Comparison of ENCODE assay signal across 38 cellular contexts in the genomic region with DNA sequence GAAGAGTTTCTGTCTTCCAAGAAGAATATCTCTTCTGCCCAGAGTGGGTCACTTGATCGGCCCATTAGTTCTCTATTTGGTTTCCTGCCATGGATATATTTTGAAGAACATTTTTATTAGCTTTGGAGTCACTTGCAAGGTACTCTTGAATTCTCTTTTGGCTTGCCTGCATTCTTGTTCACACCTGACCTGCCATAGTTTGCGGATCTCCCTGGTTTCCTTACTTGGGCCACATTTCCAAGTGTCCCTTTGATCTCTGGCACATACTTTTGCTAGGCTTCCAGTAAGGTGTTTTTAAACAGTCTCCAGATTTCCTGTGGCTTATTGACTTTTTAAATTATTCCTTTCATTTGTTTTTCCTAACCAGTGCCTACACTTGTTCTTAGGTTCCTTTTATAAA.
"Had no signal": no experiment of that assay in that cellular context is flagged by ENCODE, and none has a peak within 500 bp of the region (broad histone marks: within the 10 kb centered on the region; RNA-seq: fewer than 3 reads in every experiment).

No MANE protein-coding gene starts in this region.

- H3K36me3 ChIP-seq: ascending aorta, cardiac muscle cell, WERI-Rb-1 had no signal

- H3K4me3 Mint-ChIP-seq: activated CD4-positive, alpha-beta memory T cell treated with anti-CD3 and anti-CD28 coated beads, Interleukin-2, amount 10 ng/mL, durations not matched to agents 7 days and 5 days; activated CD4-positive, alpha-beta T cell treated with anti-CD3 and anti-CD28 coated beads for 36 hours; activated CD4-positive, alpha-beta T cell treated with anti-CD3 and anti-CD28 coated beads, Interleukin-2, amount 10 ng/mL, durations not matched to agents 7 days and 5 days; activated CD8-positive, alpha-beta memory T cell treated with anti-CD3 and anti-CD28 coated beads, Interleukin-2, amount 10 ng/mL, durations not matched to agents 7 days and 5 days; activated CD8-positive, alpha-beta T cell treated with anti-CD3 and anti-CD28 coated beads, Interleukin-2, amount 10 ng/mL, durations not matched to agents 7 days and 5 days; activated naive CD4-positive, alpha-beta T cell treated with anti-CD3 and anti-CD28 coated beads, Interleukin-2, amount 10 ng/mL, durations not matched to agents 7 days and 5 days; activated naive CD4-positive, alpha-beta T cell treated with anti-CD3 and anti-CD28 coated beads, Interleukin-2, amount 50 U/mL, for 24 hours; activated naive CD8-positive, alpha-beta T cell; activated naive CD8-positive, alpha-beta T cell treated with anti-CD3 and anti-CD28 coated beads, Interleukin-2, amount 10 ng/mL, durations not matched to agents 7 days and 5 days; activated naive CD8-positive, alpha-beta T cell treated with anti-CD3 and anti-CD28 coated beads, Interleukin-2, amount 50 U/mL, for 24 hours; activated T-cell treated with anti-CD3 and anti-CD28 coated beads, Interleukin-2, amount 50 U/mL, for 24 hours; brain; central memory CD8-positive, alpha-beta T cell; T-helper 1 cell treated with Interleukin-12 subunit alpha and Interleukin-12 subunit beta and Interleukin-4 antibody, amounts not matched to agents 30 μg/mL and 1 μg/mL, for 36 hours; T-helper 2 cell treated with Interferon-gamma antibody and Interleukin-4, amounts not matched to agents 5 μg/mL and 100 μg/mL, for 36 hours; WTC11 had no signal

- H3K4me1 Mint-ChIP-seq: activated CD4-positive, alpha-beta memory T cell treated with anti-CD3 and anti-CD28 coated beads, Interleukin-2, amount 10 ng/mL, durations not matched to agents 7 days and 5 days; activated CD4-positive, alpha-beta T cell treated with anti-CD3 and anti-CD28 coated beads, Interleukin-2, amount 10 ng/mL, durations not matched to agents 7 days and 5 days; activated CD8-positive, alpha-beta memory T cell treated with anti-CD3 and anti-CD28 coated beads, Interleukin-2, amount 10 ng/mL, durations not matched to agents 7 days and 5 days; activated naive CD4-positive, alpha-beta T cell treated with anti-CD3 and anti-CD28 coated beads, Interleukin-2, amount 10 ng/mL, durations not matched to agents 7 days and 5 days; activated naive CD4-positive, alpha-beta T cell treated with anti-CD3 and anti-CD28 coated beads, Interleukin-2, amount 50 U/mL, for 24 hours; activated naive CD8-positive, alpha-beta T cell treated with anti-CD3 and anti-CD28 coated beads, Interleukin-2, amount 10 ng/mL, durations not matched to agents 7 days and 5 days; activated naive CD8-positive, alpha-beta T cell treated with anti-CD3 and anti-CD28 coated beads, Interleukin-2, amount 50 U/mL, for 24 hours; central memory CD8-positive, alpha-beta T cell had no signal

- H3K27ac ChIP-seq: ascending aorta, cardiac muscle cell, WERI-Rb-1 had no signal

- H3K4me3 ChIP-seq: ascending aorta, cardiac muscle cell had no signal

- H3K27ac Mint-ChIP-seq: activated CD4-positive, alpha-beta memory T cell treated with anti-CD3 and anti-CD28 coated beads, Interleukin-2, amount 10 ng/mL, durations not matched to agents 7 days and 5 days; activated CD4-positive, alpha-beta T cell treated with anti-CD3 and anti-CD28 coated beads for 36 hours; activated CD4-positive, alpha-beta T cell treated with anti-CD3 and anti-CD28 coated beads, Interleukin-2, amount 10 ng/mL, durations not matched to agents 7 days and 5 days; activated CD8-positive, alpha-beta memory T cell treated with anti-CD3 and anti-CD28 coated beads, Interleukin-2, amount 10 ng/mL, durations not matched to agents 7 days and 5 days; activated CD8-positive, alpha-beta T cell treated with anti-CD3 and anti-CD28 coated beads, Interleukin-2, amount 10 ng/mL, durations not matched to agents 7 days and 5 days; activated naive CD4-positive, alpha-beta T cell treated with anti-CD3 and anti-CD28 coated beads, Interleukin-2, amount 10 ng/mL, durations not matched to agents 7 days and 5 days; activated naive CD4-positive, alpha-beta T cell treated with anti-CD3 and anti-CD28 coated beads, Interleukin-2, amount 50 U/mL, for 24 hours; activated naive CD8-positive, alpha-beta T cell; activated naive CD8-positive, alpha-beta T cell treated with anti-CD3 and anti-CD28 coated beads, Interleukin-2, amount 10 ng/mL, durations not matched to agents 7 days and 5 days; activated naive CD8-positive, alpha-beta T cell treated with anti-CD3 and anti-CD28 coated beads, Interleukin-2, amount 50 U/mL, for 24 hours; activated T-cell treated with anti-CD3 and anti-CD28 coated beads, Interleukin-2, amount 50 U/mL, for 24 hours; activated T-helper 2 cell treated with anti-CD3 and anti-CD28 coated beads, Interferon-gamma antibody, Interleukin-2, Interleukin-4, amounts not matched to agents 10 μg/mL and 5 μg/mL and 100 μg/mL, durations not matched to agents 14 hours and 24 hours and 36 hours; brain; T-helper 1 cell treated with Interleukin-12 subunit alpha and Interleukin-12 subunit beta and Interleukin-4 antibody, amounts not matched to agents 30 μg/mL and 1 μg/mL, for 36 hours; T-helper 2 cell treated with Interferon-gamma antibody and Interleukin-4, amounts not matched to agents 5 μg/mL and 100 μg/mL, for 36 hours; WTC11 had no signal

- H3K9me3 Mint-ChIP-seq: activated CD4-positive, alpha-beta memory T cell treated with anti-CD3 and anti-CD28 coated beads, Interleukin-2, amount 10 ng/mL, durations not matched to agents 7 days and 5 days; activated CD4-positive, alpha-beta T cell treated with anti-CD3 and anti-CD28 coated beads, Interleukin-2, amount 10 ng/mL, durations not matched to agents 7 days and 5 days; activated naive CD4-positive, alpha-beta T cell treated with anti-CD3 and anti-CD28 coated beads, Interleukin-2, amount 10 ng/mL, durations not matched to agents 7 days and 5 days; activated naive CD4-positive, alpha-beta T cell treated with anti-CD3 and anti-CD28 coated beads, Interleukin-2, amount 50 U/mL, for 24 hours; activated naive CD8-positive, alpha-beta T cell treated with anti-CD3 and anti-CD28 coated beads, Interleukin-2, amount 50 U/mL, for 24 hours; activated T-cell treated with anti-CD3 and anti-CD28 coated beads, Interleukin-2, amount 50 U/mL, for 24 hours; activated T-helper 2 cell treated with anti-CD3 and anti-CD28 coated beads, Interferon-gamma antibody, Interleukin-2, Interleukin-4, amounts not matched to agents 10 μg/mL and 5 μg/mL and 100 μg/mL, durations not matched to agents 14 hours and 24 hours and 36 hours; central memory CD8-positive, alpha-beta T cell; T-helper 1 cell treated with Interleukin-12 subunit alpha and Interleukin-12 subunit beta and Interleukin-4 antibody, amounts not matched to agents 30 μg/mL and 1 μg/mL, for 36 hours had no signal

- DNase-seq: activated CD4-positive, alpha-beta memory T cell treated with anti-CD3 and anti-CD28 coated beads, Interleukin-2, amount 10 ng/mL, durations not matched to agents 7 days and 5 days; activated CD4-positive, alpha-beta T cell treated with anti-CD3 and anti-CD28 coated beads for 1 hour; activated CD4-positive, alpha-beta T cell treated with anti-CD3 and anti-CD28 coated beads for 36 hours; activated CD4-positive, alpha-beta T cell treated with anti-CD3 and anti-CD28 coated beads for 48 hours; activated CD4-positive, alpha-beta T cell treated with anti-CD3 and anti-CD28 coated beads, Interleukin-2, amount 10 ng/mL, durations not matched to agents 7 days and 5 days; activated CD4-positive, alpha-beta T cell treated with anti-CD3 and anti-CD28 coated beads, Interleukin-2, amount 50 U/mL, for 48 hours; activated CD4-positive, CD25-positive, alpha-beta regulatory T cell; activated CD8-positive, alpha-beta memory T cell treated with anti-CD3 and anti-CD28 coated beads for 24 hours; activated CD8-positive, alpha-beta memory T cell treated with anti-CD3 and anti-CD28 coated beads, Interleukin-2, amount 10 ng/mL, durations not matched to agents 7 days and 5 days; activated CD8-positive, alpha-beta memory T cell treated with anti-CD3 and anti-CD28 coated beads, Interleukin-2, amount 50 U/mL, for 48 hours; activated CD8-positive, alpha-beta T cell treated with anti-CD3 and anti-CD28 coated beads, Interleukin-2, amount 10 ng/mL, durations not matched to agents 7 days and 5 days; activated effector memory CD4-positive, alpha-beta T cell treated with Interleukin-2 at 50 U/mL for 16 hours; activated gamma-delta T cell; activated naive CD4-positive, alpha-beta T cell treated with anti-CD3 and anti-CD28 coated beads, Interleukin-2, amount 10 ng/mL, durations not matched to agents 7 days and 5 days; activated naive CD4-positive, alpha-beta T cell treated with Interleukin-2 at 50 U/mL for 16 hours; activated naive CD8-positive, alpha-beta T cell treated with anti-CD3 and anti-CD28 coated beads, Interleukin-2, amount 10 ng/mL, durations not matched to agents 7 days and 5 days; activated naive CD8-positive, alpha-beta T cell treated with anti-CD3 and anti-CD28 coated beads, Interleukin-2, amount 50 U/mL, for 24 hours; activated T-cell treated with anti-CD3 and anti-CD28 coated beads, Interleukin-2, amount 50 U/mL, for 24 hours; activated T-cell treated with anti-CD3 and anti-CD28 coated beads, Interleukin-2, amount 50 U/mL, for 48 hours; amygdala; anterior cingulate cortex; caudate nucleus; cerebellar nuclear complex; T-helper 1 cell; T-helper 2 cell; T-helper 9 cell; WERI-Rb-1 had no signal

- ATAC-seq: activated CD4-positive, alpha-beta T cell treated with anti-CD3 and anti-CD28 coated beads for 36 hours; activated CD4-positive, CD25-positive, alpha-beta regulatory T cell treated with anti-CD3 and anti-CD28 coated beads, Interleukin-2, amount 50 U/mL, for 24 hours; activated CD8-positive, alpha-beta memory T cell treated with anti-CD3 and anti-CD28 coated beads, Interleukin-2, amount 10 ng/mL, durations not matched to agents 7 days and 5 days; activated CD8-positive, alpha-beta T cell treated with anti-CD3 and anti-CD28 coated beads, Interleukin-2, amount 10 ng/mL, durations not matched to agents 7 days and 5 days; activated naive CD8-positive, alpha-beta T cell treated with anti-CD3 and anti-CD28 coated beads, Interleukin-2, amount 50 U/mL, for 24 hours; WTC11 had no signal

- H3K9me3 ChIP-seq: ascending aorta had no signal

- H3K27me3 ChIP-seq: ascending aorta, cardiac muscle cell had no signal

- H3K36me3 Mint-ChIP-seq: activated CD8-positive, alpha-beta memory T cell treated with anti-CD3 and anti-CD28 coated beads, Interleukin-2, amount 10 ng/mL, durations not matched to agents 7 days and 5 days; activated naive CD4-positive, alpha-beta T cell treated with anti-CD3 and anti-CD28 coated beads, Interleukin-2, amount 10 ng/mL, durations not matched to agents 7 days and 5 days; activated naive CD4-positive, alpha-beta T cell treated with anti-CD3 and anti-CD28 coated beads, Interleukin-2, amount 50 U/mL, for 24 hours; activated naive CD8-positive, alpha-beta T cell; activated naive CD8-positive, alpha-beta T cell treated with anti-CD3 and anti-CD28 coated beads, Interleukin-2, amount 10 ng/mL, durations not matched to agents 7 days and 5 days; brain; WTC11 had no signal
